2 cellular contexts compared by ENCODE assay signal in genomic region chr1:228180271-228180987, GRCh38.
A peak's percentile ranks its signal among the peaks of the same experiment; 100 is the strongest.
TF ChIP-seq lines count a peak whose summit lies in the region.

No MANE protein-coding gene starts in this region.

TF ChIP-seq in GM23338, 12 proteins besides CTCF, POLR2A, EP300 and RAD21:
- TF ChIP-seq POLR2AphosphoS5 (IDR thresholded peaks at IDR 0.05; ENCODE audit: low read depth) (no peak), REST (IDR thresholded peaks at IDR 0.05; ENCODE audit: unreplicated experiment) (no peak), CREB1 (CRISPR knock-in tag; IDR thresholded peaks at IDR 0.05; ENCODE audit: low read depth) (no peak), ETS1 (IDR thresholded peaks at IDR 0.05) (no peak), EZH2phosphoT487 (IDR thresholded peaks at IDR 0.05; ENCODE audit: unreplicated experiment) (no peak), EZH2 (IDR thresholded peaks at IDR 0.05; ENCODE audit: low read depth, unreplicated experiment) (no peak), ZNF114 (CRISPR knock-in tag; IDR thresholded peaks at IDR 0.05) (no peak), ZNF331 (CRISPR knock-in tag; IDR thresholded peaks at IDR 0.05; ENCODE audit: low read depth) (no peak), JUNB (IDR thresholded peaks at IDR 0.05; ENCODE audit: unreplicated experiment) (no peak), ZNF462 (CRISPR knock-in tag; IDR thresholded peaks at IDR 0.05) (no peak), NANOG (IDR thresholded peaks at IDR 0.05; ENCODE audit: borderline replicate concordance) (no peak), STAT1 (IDR thresholded peaks at IDR 0.05; ENCODE audit: unreplicated experiment) (no peak)

TF ChIP-seq in HepG2, 621 proteins besides CTCF, POLR2A, EP300 and RAD21:
- no peak for TF ChIP-seq NFAT5 (CRISPR knock-in tag; IDR thresholded peaks at IDR 0.05)
- no peak for TF ChIP-seq SNAPC4 (CRISPR knock-in tag; IDR thresholded peaks at IDR 0.05)
- 0 out of 2 replicates have a peak, but pooled peaks have one; percentile 21 for TF ChIP-seq STAG1 (CRISPR knock-in tag; IDR thresholded peaks at IDR 0.05)
